1 cellular context compared by ENCODE assay signal in genomic region chr9:2616726-2617377, GRCh38.
TF ChIP-seq lines count a peak whose summit lies in the region.

No MANE protein-coding gene starts in this region.

TF ChIP-seq in GM12878, 131 proteins besides CTCF, POLR2A, EP300 and RAD21 (continued from another document and continues in another):
- TF ChIP-seq ZBTB4 (CRISPR knock-in tag; IDR thresholded peaks at IDR 0.05) (no peak), SP1 (IDR thresholded peaks at IDR 0.05; ENCODE audit: low read depth, low read length) (peak; percentile 29), ATF3 (IDR thresholded peaks at IDR 0.05; ENCODE audit: borderline replicate concordance, extremely low read depth, low read depth, low read length) (no peak), HDAC6 (IDR thresholded peaks at IDR 0.05; ENCODE audit: unreplicated experiment) (no peak), JUNB (IDR thresholded peaks at IDR 0.05) (peak; percentile 57), BCLAF1 (IDR thresholded peaks at IDR 0.05) (no peak), ZNF217 (IDR thresholded peaks at IDR 0.05) (no peak), NFYA (IDR thresholded peaks at IDR 0.05; ENCODE audit: borderline replicate concordance, low read depth, low read length) (no peak), ZZZ3 (IDR thresholded peaks at IDR 0.05; ENCODE audit: control insufficient read depth, insufficient read length, low read depth) (no peak), FOS (IDR thresholded peaks at IDR 0.05; ENCODE audit: borderline replicate concordance, extremely low read depth, insufficient read length) (no peak), ZNF592 (IDR thresholded peaks at IDR 0.05) (no peak), SMC3 (IDR thresholded peaks at IDR 0.05; ENCODE audit: borderline replicate concordance, low read length) (no peak), MAX (IDR thresholded peaks at IDR 0.05; ENCODE audit: low read depth, low read length) (no peak), ELK1 (IDR thresholded peaks at IDR 0.05; ENCODE audit: low read depth, low read length) (no peak), IKZF1 (conservative IDR thresholded peaks at IDR 0.05) (no peak; the same call in 1 of the 2 replicates), CUX1 (IDR thresholded peaks at IDR 0.05; ENCODE audit: insufficient replicate concordance, low read depth, low read length) (no peak), ESRRA (IDR thresholded peaks at IDR 0.05; ENCODE audit: low read length) (no peak), EGR1 (IDR thresholded peaks at IDR 0.05; ENCODE audit: borderline replicate concordance in 1 of 2, low read depth in 2 of 2, low read length in 2 of 2) (no peak), NRF1 (conservative IDR thresholded peaks at IDR 0.05; ENCODE audit: low read depth, low read length) (no peak), PBX3 (IDR thresholded peaks at IDR 0.05; ENCODE audit: insufficient replicate concordance, low read depth, low read length) (no peak), E4F1 (IDR thresholded peaks at IDR 0.05; ENCODE audit: borderline replicate concordance, partially characterized antibody) (no peak), CBFB (IDR thresholded peaks at IDR 0.05; ENCODE audit: low read depth) (no peak), ZNF24 (IDR thresholded peaks at IDR 0.05) (no peak), CREM (IDR thresholded peaks at IDR 0.05; ENCODE audit: low read depth) (peak; percentile 14; the same call in 1 of the 2 replicates), SREBF1 (IDR thresholded peaks at IDR 0.05; ENCODE audit: low read length) (no peak), LARP7 (IDR thresholded peaks at IDR 0.05) (no peak), STAT3 (IDR thresholded peaks at IDR 0.05; ENCODE audit: low read depth, low read length) (no peak), ZBTB11 (CRISPR knock-in tag; IDR thresholded peaks at IDR 0.05) (no peak), SUPT20H (IDR thresholded peaks at IDR 0.05; ENCODE audit: borderline replicate concordance, control insufficient read depth, low read depth, low read length) (no peak)
